In genomic region chr11:74212533-74212932, GRCh38 we compare ENCODE assay signal across 19 cellular contexts. TPM values are rescaled to one million over a fixed set of nuclear protein-coding genes. Genes with fewer than 3 reads are reported as not detected.
DNase-seq lines count a peak whose midpoint lies in the region; ATAC-seq, FAIRE-seq and TF ChIP-seq lines count a peak whose summit lies in the region.
"Had no signal": no experiment of that assay in that cellular context is flagged by ENCODE, and none has a peak within 500 bp of the region (broad histone marks: within the 10 kb centered on the region; RNA-seq: fewer than 3 reads in every experiment).

No MANE protein-coding gene starts in this region.

- H2BK15ac ChIP-seq in H9 (ENCODE audit: low read depth, low read length), result no peak overlapping the region

- H3K4me2 ChIP-seq in H9 (ENCODE audit: insufficient read depth, insufficient read length, low read length) (no peak overlapping the region), astrocyte (ENCODE audit: low read length) (no peak overlapping the region)
- H3K4me2 ChIP-seq: KMS-11 had no signal

- H4K8ac ChIP-seq in H9 (replicated peaks; ENCODE audit: insufficient read length, low read depth, low read length), result no peak overlapping the region

- H3K23ac ChIP-seq in H9 (ENCODE audit: insufficient read length, low read depth, low read length), result no peak overlapping the region

- TF ChIP-seq CTCF in H9 (conservative IDR thresholded peaks at IDR 0.05), result no peak
- no peak for TF ChIP-seq CTCF in astrocyte (IDR thresholded peaks at IDR 0.05; ENCODE audit: insufficient read depth, low read depth, low read length)
- TF ChIP-seq CTCF in fibroblast of the aortic adventitia (IDR thresholded peaks at IDR 0.05; ENCODE audit: insufficient read depth, low read length), result no peak

- no peak overlapping the region for H2BK20ac ChIP-seq in H9 (ENCODE audit: low read depth, low read length, poor library complexity, severe bottlenecking)

- H3K14ac ChIP-seq in H9 (ENCODE audit: insufficient read depth, low read length), result no peak overlapping the region

- WGBS in H9 (ENCODE audit: extremely low coverage, insufficient read length, low lambda C conversion rate), result no CpG with 5 or more reads among the region's 2 CpGs

- no peak overlapping the region for H3K4ac ChIP-seq in H9 (ENCODE audit: low read depth, low read length)

- ATAC-seq in stimulated activated effector memory CD8-positive, alpha-beta T cell treated with anti-CD3 and anti-CD28 coated beads, Interleukin-12 subunit alpha, Interleukin-12 subunit beta, amount 100 ng/mL, for 72 hours, result no peak

- H3K18ac ChIP-seq in H9 (ENCODE audit: insufficient read length, low read depth, low read length), result no peak overlapping the region

- H3K36me3 Mint-ChIP-seq in H9 (ENCODE audit: insufficient read depth in 1 of 3, low read depth in 3 of 3) (peaks cover 11 to 39% (median 27%) of the 10 kb centered on the region in 3 experiments), astrocyte (ENCODE audit: low read depth, unreplicated experiment) (peaks cover 36% of the 10 kb centered on the region)
- H3K36me3 Mint-ChIP-seq in stimulated activated effector memory CD8-positive, alpha-beta T cell treated with anti-CD3 and anti-CD28 coated beads, Interleukin-12 subunit alpha, Interleukin-12 subunit beta, amount 100 ng/mL, for 72 hours, result peaks cover 59% of the 10 kb centered on the region

- no peak overlapping the region for H3K56ac ChIP-seq in H9 (ENCODE audit: insufficient read length, low read depth, low read length)

- DNase-seq in EH (ENCODE audit: low read depth) (peak; percentile 1), H9 (no peak), astrocyte (ENCODE audit: low read depth) (peak; percentile 11), fibroblast of the aortic adventitia (ENCODE audit: low read depth) (peak; percentile 50), T1000 (lab: John Stamatoyannopoulos, UW) (no peak)
- no peak for DNase-seq in stimulated activated effector memory CD8-positive, alpha-beta T cell treated with anti-CD3 and anti-CD28 coated beads, Interleukin-12 subunit alpha, Interleukin-12 subunit beta, amount 100 ng/mL, for 72 hours (ENCODE audit: low spot score in 2 of 2)
- no peak for DNase-seq in activated T-cell treated with anti-CD3 and anti-CD28 coated beads, Interleukin-2, amount 50 U/mL, for 48 hours
- no peak for DNase-seq in activated CD4-positive, CD25-positive, alpha-beta regulatory T cell (lab: John Stamatoyannopoulos, UW)
- DNase-seq: BE2C; C1 segment of cervical spinal cord; CD4-positive, CD25-positive, alpha-beta regulatory T cell; CD8-positive, alpha-beta memory T cell; COR-L47; DMS 273 treated with DMSO at 0.1 percent for 48 hours; DND-41; HCEC 1CT had no signal

- no peak overlapping the region for H3K4me3 Mint-ChIP-seq in H9
- H3K4me3 Mint-ChIP-seq in astrocyte (ENCODE audit: unreplicated experiment), result no peak overlapping the region
- no peak overlapping the region for H3K4me3 Mint-ChIP-seq in stimulated activated effector memory CD8-positive, alpha-beta T cell treated with anti-CD3 and anti-CD28 coated beads, Interleukin-12 subunit alpha, Interleukin-12 subunit beta, amount 100 ng/mL, for 72 hours
- H3K4me3 Mint-ChIP-seq: CD4-positive, CD25-positive, alpha-beta regulatory T cell; CD8-positive, alpha-beta memory T cell had no signal

- H3K9me3 ChIP-seq in H9 (ENCODE audit: control insufficient read depth, low read depth, low read length), result no peaks in the 10 kb centered on the region
- H3K9me3 ChIP-seq in astrocyte (ENCODE audit: insufficient read depth, low read depth, low read length), result no peaks in the 10 kb centered on the region
- H3K9me3 ChIP-seq: BE2C had no signal

- H3K4me3 ChIP-seq in astrocyte (ENCODE audit: insufficient read depth, low read depth, low read length) (no peak overlapping the region), fibroblast of the aortic adventitia (ENCODE audit: low read depth, low read length) (no peak overlapping the region)

- H2AFZ ChIP-seq in H9 (ENCODE audit: low read length) (no peak overlapping the region), astrocyte (ENCODE audit: low read depth, low read length) (no peak overlapping the region)

- H3K9me3 Mint-ChIP-seq in H9 (no peaks in the 10 kb centered on the region; a peak in 1 of 5 replicates), astrocyte (ENCODE audit: unreplicated experiment) (no peaks in the 10 kb centered on the region)
- H3K9me3 Mint-ChIP-seq in stimulated activated effector memory CD8-positive, alpha-beta T cell treated with anti-CD3 and anti-CD28 coated beads, Interleukin-12 subunit alpha, Interleukin-12 subunit beta, amount 100 ng/mL, for 72 hours, result peaks cover 10% of the 10 kb centered on the region

- no peak overlapping the region for H4K91ac ChIP-seq in H9 (ENCODE audit: insufficient read length, low read depth, low read length)

- no peak overlapping the region for H3K27ac ChIP-seq in H9 (ENCODE audit: insufficient read length, low read depth, low read length)
- no peak overlapping the region for H3K27ac ChIP-seq in astrocyte (ENCODE audit: low read depth, low read length)
- H3K27ac ChIP-seq: KMS-11 had no signal

- FAIRE-seq in astrocyte (lab: Jason Lieb, UNC), result no peak
- FAIRE-seq: G401.6, GM12891 had no signal

- H3K79me2 ChIP-seq in H9 (ENCODE audit: insufficient read depth, low read length) (no peaks in the 10 kb centered on the region), astrocyte (ENCODE audit: insufficient read depth, low read length) (no peaks in the 10 kb centered on the region)

- H2BK12ac ChIP-seq in H9 (ENCODE audit: insufficient read length, low read depth, low read length), result no peak overlapping the region

- H4K5ac ChIP-seq in H9 (ENCODE audit: insufficient read length, low read depth, low read length), result no peak overlapping the region

- H3K4me1 ChIP-seq in H9 (ENCODE audit: insufficient read depth, low read length), result no peaks in the 10 kb centered on the region
- no peaks in the 10 kb centered on the region for H3K4me1 ChIP-seq in astrocyte (ENCODE audit: insufficient read depth, low read length)
- H3K4me1 ChIP-seq: BE2C had no signal

- peaks cover 8% of the 10 kb centered on the region for H3K36me3 ChIP-seq in astrocyte (ENCODE audit: insufficient read depth, low read length)

- H2AK5ac ChIP-seq in H9 (ENCODE audit: insufficient read length, low read length), result no peak overlapping the region

- no peaks in the 10 kb centered on the region for H4K20me1 ChIP-seq in H9 (ENCODE audit: control insufficient read depth, insufficient read depth, insufficient read length)
- H4K20me1 ChIP-seq in astrocyte (ENCODE audit: insufficient read depth, low read length), result no peaks in the 10 kb centered on the region

- no peaks in the 10 kb centered on the region for H3K79me1 ChIP-seq in H9 (ENCODE audit: insufficient read depth, low read depth, low read length, poor library complexity, severe bottlenecking)

- H2BK120ac ChIP-seq in H9 (ENCODE audit: low read depth, low read length, poor library complexity, severe bottlenecking), result no peak overlapping the region

- H3K27ac Mint-ChIP-seq in H9, result peak overlapping the region in 2 of 3 experiments; percentile 46 to 49; a peak in 2 of 7 replicates
- H3K27ac Mint-ChIP-seq in astrocyte (ENCODE audit: unreplicated experiment), result no peak overlapping the region
- H3K27ac Mint-ChIP-seq in stimulated activated effector memory CD8-positive, alpha-beta T cell treated with anti-CD3 and anti-CD28 coated beads, Interleukin-12 subunit alpha, Interleukin-12 subunit beta, amount 100 ng/mL, for 72 hours, result no peak overlapping the region
- H3K27ac Mint-ChIP-seq: CD4-positive, CD25-positive, alpha-beta regulatory T cell had no signal

- H3K9ac ChIP-seq in H9 (ENCODE audit: extremely low read depth, insufficient read length, low read length), result no peak overlapping the region
- no peak overlapping the region for H3K9ac ChIP-seq in astrocyte (ENCODE audit: low read length)
- H3K9ac ChIP-seq: KMS-11 had no signal

- H3K23me2 ChIP-seq in H9 (ENCODE audit: insufficient read length, low read depth, low read length, poor library complexity, severe bottlenecking), result no peaks in the 10 kb centered on the region

- peaks cover 12 to 19% of the 10 kb centered on the region in 2 experiments; a peak in 3 of 4 replicates for H3K4me1 Mint-ChIP-seq in H9
- H3K4me1 Mint-ChIP-seq in astrocyte (ENCODE audit: low read depth, unreplicated experiment), result no peaks in the 10 kb centered on the region
- H3K4me1 Mint-ChIP-seq in stimulated activated effector memory CD8-positive, alpha-beta T cell treated with anti-CD3 and anti-CD28 coated beads, Interleukin-12 subunit alpha, Interleukin-12 subunit beta, amount 100 ng/mL, for 72 hours, result no peaks in the 10 kb centered on the region
- H3K4me1 Mint-ChIP-seq: CD4-positive, CD25-positive, alpha-beta regulatory T cell; CD8-positive, alpha-beta memory T cell had no signal

- H3K27me3 ChIP-seq in H9 (ENCODE audit: insufficient read depth, low read length) (no peaks in the 10 kb centered on the region), astrocyte (ENCODE audit: insufficient read depth, low read length) (no peaks in the 10 kb centered on the region)
- H3K27me3 ChIP-seq: BE2C had no signal

- no peak overlapping the region for H2BK5ac ChIP-seq in H9 (ENCODE audit: insufficient read length, low read length)

- no peak overlapping the region for H3T11ph ChIP-seq in H9 (ENCODE audit: low read length)

- H3K27me3 Mint-ChIP-seq in H9 (ENCODE audit: low read depth) (no peaks in the 10 kb centered on the region), astrocyte (ENCODE audit: low read depth, unreplicated experiment) (no peaks in the 10 kb centered on the region)
- H3K27me3 Mint-ChIP-seq: CD4-positive, CD25-positive, alpha-beta regulatory T cell; CD8-positive, alpha-beta memory T cell had no signal

RNA-seq across cellular contexts. Expression of gene PPME1, which starts 41.4 kb away (rescaled TPM):
- total RNA-seq in H9 (2021), result 39.4 and 40.7 TPM in 2 replicates
- total RNA-seq in astrocyte, result 376 and 401 TPM in 2 replicates
- total RNA-seq in fibroblast of the aortic adventitia (ENCODE audit: low replicate concordance), result 20.8 and 22.4 TPM in 2 replicates

RNA-seq across cellular contexts. Expression of gene C2CD3, which starts 41.7 kb away (rescaled TPM):
- total RNA-seq in H9 (2021), result 22.0 and 25.9 TPM in 2 replicates
- 45.4 and 53.7 TPM in 2 replicates for total RNA-seq in astrocyte
- total RNA-seq in fibroblast of the aortic adventitia (ENCODE audit: low replicate concordance), result 8.2 and 21.7 TPM in 2 replicates

Comparison
In these comparisons a context has a peak if more than half of its experiments do, and no peak if none do; other contexts are left out.
1. DNase-seq: peak in EH (single experiment), astrocyte (single experiment) and fibroblast of the aortic adventitia (single experiment); none in H9 (single experiment), T1000 (single experiment), stimulated activated effector memory CD8-positive, alpha-beta T cell treated with anti-CD3 and anti-CD28 coated beads, Interleukin-12 subunit alpha, Interleukin-12 subunit beta, amount 100 ng/mL, for 72 hours (0 of 2), activated T-cell treated with anti-CD3 and anti-CD28 coated beads, Interleukin-2, amount 50 U/mL, for 48 hours (0 of 2) and activated CD4-positive, CD25-positive, alpha-beta regulatory T cell (0 of 4).
2. H3K27ac Mint-ChIP-seq: peak in H9 (2 of 3); none in astrocyte (single experiment) and stimulated activated effector memory CD8-positive, alpha-beta T cell treated with anti-CD3 and anti-CD28 coated beads, Interleukin-12 subunit alpha, Interleukin-12 subunit beta, amount 100 ng/mL, for 72 hours (single experiment).